In genomic region chr1:184753093-184753492, GRCh38 we compare ENCODE assay signal across 9 cellular contexts. TPM values are rescaled to one million over a fixed set of nuclear protein-coding genes. Genes with fewer than 3 reads are reported as not detected.
DNase-seq lines count a peak whose midpoint lies in the region; ATAC-seq lines count a peak whose summit lies in the region.
"Had no signal": no experiment of that assay in that cellular context is flagged by ENCODE, and none has a peak within 500 bp of the region (broad histone marks: within the 10 kb centered on the region; RNA-seq: fewer than 3 reads in every experiment).

No MANE protein-coding gene starts in this region.

- H3K9ac ChIP-seq in iPS-18a (ENCODE audit: low read length), result no peak overlapping the region

- no peak overlapping the region for H3K27ac ChIP-seq in iPS-18a (ENCODE audit: low read length)

- peak overlapping the region; percentile 83 for H3K4me3 Mint-ChIP-seq in activated CD4-positive, alpha-beta T cell treated with anti-CD3 and anti-CD28 coated beads, Interleukin-2, amount 10 ng/mL, durations not matched to agents 7 days and 5 days
- peak overlapping the region; percentile 93 for H3K4me3 Mint-ChIP-seq in activated CD4-positive, alpha-beta memory T cell treated with anti-CD3 and anti-CD28 coated beads for 36 hours
- peak overlapping the region; percentile 91 to 98 for H3K4me3 Mint-ChIP-seq in stimulated activated naive B cell treated with anti-CD40 and anti-IgM and Interleukin-4, amounts not matched to agents 10 μg/mL and 1 μg/mL and 100 μg/mL, for 72 hours

- peaks cover 19% of the 10 kb centered on the region for H3K27me3 ChIP-seq in iPS-18a (ENCODE audit: control insufficient read depth, insufficient read depth, low read length)

- H3K4me1 ChIP-seq in iPS-18a (ENCODE audit: control insufficient read depth, low read depth, low read length), result peaks cover 9% of the 10 kb centered on the region

- no peak for DNase-seq in activated CD4-positive, alpha-beta T cell treated with anti-CD3 and anti-CD28 coated beads, Interleukin-2, amount 10 ng/mL, durations not matched to agents 7 days and 5 days
- DNase-seq in activated CD4-positive, alpha-beta T cell treated with anti-CD3 and anti-CD28 coated beads, Interleukin-2, amount 50 U/mL, for 1 hour, result no peak
- no peak for DNase-seq in activated CD4-positive, alpha-beta memory T cell treated with anti-CD3 and anti-CD28 coated beads for 36 hours
- DNase-seq in stimulated activated naive B cell treated with anti-CD40 and anti-IgM and Interleukin-4, amounts not matched to agents 10 μg/mL and 1 μg/mL and 100 μg/mL, for 72 hours, result no peak
- no peak for DNase-seq in NCI-H446 treated with DMSO at 0.1 percent for 48 hours (lab: John Stamatoyannopoulos, UW)
- DNase-seq: NCI-H146 had no signal

- H3K4me1 Mint-ChIP-seq in activated CD4-positive, alpha-beta T cell treated with anti-CD3 and anti-CD28 coated beads, Interleukin-2, amount 10 ng/mL, durations not matched to agents 7 days and 5 days, result peaks cover 43% of the 10 kb centered on the region
- H3K4me1 Mint-ChIP-seq in activated CD4-positive, alpha-beta memory T cell treated with anti-CD3 and anti-CD28 coated beads for 36 hours (ENCODE audit: low read depth), result peaks cover 45% of the 10 kb centered on the region
- H3K4me1 Mint-ChIP-seq in stimulated activated naive B cell treated with anti-CD40 and anti-IgM and Interleukin-4, amounts not matched to agents 10 μg/mL and 1 μg/mL and 100 μg/mL, for 72 hours, result peaks cover 8 to 24% of the 10 kb centered on the region in 2 donors

- POLR2A ChIA-PET in activated CD4-positive, alpha-beta T cell treated with anti-CD3 and anti-CD28 coated beads, Interleukin-2, amount 10 ng/mL, durations not matched to agents 7 days and 5 days (lab: Charles Lee), result interaction anchor here (0.6 kb wide), 1 partner anchor 228 kb away, joined by 3 read pairs; no protein-coding TSS in a partner anchor
- POLR2A ChIA-PET in activated CD4-positive, alpha-beta memory T cell treated with anti-CD3 and anti-CD28 coated beads for 36 hours (lab: Charles Lee), result interaction anchor here (0.5 to 3.9 kb wide), 3 partner anchors 10 to 403 kb away, joined by 3 to 15 read pairs (median 3); partner anchors contain the start of genes SWT1 and TRMT1L

- peak overlapping the region; percentile 86 for H3K4me3 ChIP-seq in iPS-18a (ENCODE audit: low read length)

- ATAC-seq in stimulated activated naive B cell treated with anti-CD40 and anti-IgM and Interleukin-4, amounts not matched to agents 10 μg/mL and 1 μg/mL and 100 μg/mL, for 72 hours (replicated peaks), result no peak
- ATAC-seq in HG03159 (IDR thresholded peaks at IDR 0.05; ENCODE audit: unreplicated experiment) (no peak), GM21737 (IDR thresholded peaks at IDR 0.05; ENCODE audit: unreplicated experiment) (no peak)

- H3K36me3 ChIP-seq in iPS-18a (ENCODE audit: control insufficient read depth, low read depth, low read length), result no peaks in the 10 kb centered on the region

- intact Hi-C loops in activated CD4-positive, alpha-beta memory T cell treated with anti-CD3 and anti-CD28 coated beads for 36 hours (cut with micrococcal nuclease), result loop anchor here (5.0 to 10.0 kb wide), 4 partner anchors 258 to 1281 kb away; partner anchors contain the start of genes ARPC5 and SMG7

- no peaks in the 10 kb centered on the region for H3K9me3 ChIP-seq in iPS-18a (ENCODE audit: control insufficient read depth, low read depth, low read length)

- peaks cover 4% of the 10 kb centered on the region for H3K27me3 Mint-ChIP-seq in activated CD4-positive, alpha-beta T cell treated with anti-CD3 and anti-CD28 coated beads, Interleukin-2, amount 10 ng/mL, durations not matched to agents 7 days and 5 days
- H3K27me3 Mint-ChIP-seq in activated CD4-positive, alpha-beta memory T cell treated with anti-CD3 and anti-CD28 coated beads for 36 hours, result no peaks in the 10 kb centered on the region
- H3K27me3 Mint-ChIP-seq in stimulated activated naive B cell treated with anti-CD40 and anti-IgM and Interleukin-4, amounts not matched to agents 10 μg/mL and 1 μg/mL and 100 μg/mL, for 72 hours, result peaks cover 5 to 11% of the 10 kb centered on the region in 2 donors

- peaks cover 12% of the 10 kb centered on the region for H3K36me3 Mint-ChIP-seq in activated CD4-positive, alpha-beta T cell treated with anti-CD3 and anti-CD28 coated beads, Interleukin-2, amount 10 ng/mL, durations not matched to agents 7 days and 5 days (ENCODE audit: low read depth)
- no peaks in the 10 kb centered on the region for H3K36me3 Mint-ChIP-seq in activated CD4-positive, alpha-beta memory T cell treated with anti-CD3 and anti-CD28 coated beads for 36 hours
- peaks cover 0 to 1% of the 10 kb centered on the region in 2 donors for H3K36me3 Mint-ChIP-seq in stimulated activated naive B cell treated with anti-CD40 and anti-IgM and Interleukin-4, amounts not matched to agents 10 μg/mL and 1 μg/mL and 100 μg/mL, for 72 hours

- CTCF ChIA-PET in activated CD4-positive, alpha-beta T cell treated with anti-CD3 and anti-CD28 coated beads, Interleukin-2, amount 10 ng/mL, durations not matched to agents 7 days and 5 days (lab: Charles Lee), result no interaction called here
- CTCF ChIA-PET in activated CD4-positive, alpha-beta memory T cell treated with anti-CD3 and anti-CD28 coated beads for 36 hours (lab: Charles Lee), result interaction anchor here (0.7 to 2.1 kb wide), 2 partner anchors 52 to 199 kb away, joined by 3 to 13 read pairs; no protein-coding TSS in a partner anchor

- no peaks in the 10 kb centered on the region for H3K9me3 Mint-ChIP-seq in activated CD4-positive, alpha-beta T cell treated with anti-CD3 and anti-CD28 coated beads, Interleukin-2, amount 10 ng/mL, durations not matched to agents 7 days and 5 days
- H3K9me3 Mint-ChIP-seq in activated CD4-positive, alpha-beta memory T cell treated with anti-CD3 and anti-CD28 coated beads for 36 hours, result no peaks in the 10 kb centered on the region
- H3K9me3 Mint-ChIP-seq in stimulated activated naive B cell treated with anti-CD40 and anti-IgM and Interleukin-4, amounts not matched to agents 10 μg/mL and 1 μg/mL and 100 μg/mL, for 72 hours, result no peaks in the 10 kb centered on the region

- peak overlapping the region; percentile 90 for H3K27ac Mint-ChIP-seq in activated CD4-positive, alpha-beta T cell treated with anti-CD3 and anti-CD28 coated beads, Interleukin-2, amount 10 ng/mL, durations not matched to agents 7 days and 5 days
- peak overlapping the region; percentile 93 for H3K27ac Mint-ChIP-seq in activated CD4-positive, alpha-beta memory T cell treated with anti-CD3 and anti-CD28 coated beads for 36 hours
- H3K27ac Mint-ChIP-seq in stimulated activated naive B cell treated with anti-CD40 and anti-IgM and Interleukin-4, amounts not matched to agents 10 μg/mL and 1 μg/mL and 100 μg/mL, for 72 hours, result no peak overlapping the region

RNA-seq across cellular contexts. Expression of gene EDEM3, which starts 1.6 kb away (rescaled TPM):
- total RNA-seq in activated CD4-positive, alpha-beta T cell treated with anti-CD3 and anti-CD28 coated beads, Interleukin-2, amount 10 ng/mL, durations not matched to agents 7 days and 5 days, result 10 to 100 TPM; 28.4 to 32.8 TPM
- total RNA-seq in activated CD4-positive, alpha-beta memory T cell treated with anti-CD3 and anti-CD28 coated beads for 36 hours, result 10 to 100 TPM; 14.5 to 15.2 TPM
